Comparison of ENCODE assay signal across 1 cellular context in the genomic region with DNA sequence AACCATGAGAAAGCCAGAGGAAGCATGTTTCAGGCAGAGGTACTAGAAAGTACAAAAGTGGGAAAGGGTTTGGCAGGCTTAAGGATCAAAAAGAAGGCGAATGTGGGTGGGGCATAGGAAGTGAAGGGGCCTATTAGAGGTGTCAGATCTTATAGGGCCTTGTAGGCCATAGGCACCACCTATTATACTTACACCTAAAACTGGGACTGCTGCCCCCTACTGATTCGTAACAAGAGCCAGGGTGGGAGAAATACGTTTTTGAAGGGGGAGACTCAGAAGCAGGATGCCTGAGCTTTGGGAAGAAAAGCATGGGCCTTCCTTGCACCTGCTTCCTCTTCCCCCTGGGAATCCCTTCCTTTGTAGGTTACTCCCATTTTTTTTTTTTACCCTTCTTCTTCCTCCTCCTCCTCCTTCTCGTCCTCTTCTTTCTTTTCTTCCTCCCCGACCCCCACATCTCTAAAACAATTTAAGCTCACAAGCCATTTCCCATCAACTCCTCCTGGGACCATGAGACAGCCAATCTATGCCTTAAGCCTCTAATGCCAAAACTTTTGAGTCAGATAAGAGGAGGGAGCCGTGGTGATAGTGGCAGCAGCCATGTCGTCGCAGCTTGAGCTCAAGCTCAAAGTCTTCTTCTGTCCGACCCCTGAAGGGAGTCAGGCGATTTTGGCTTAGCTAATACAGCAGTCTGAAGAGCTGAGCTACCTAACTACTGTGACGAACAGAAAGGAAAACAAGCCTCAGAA.
TF ChIP-seq lines count a peak whose summit lies in the region.

No MANE protein-coding gene starts in this region.

TF ChIP-seq in GM23338, 12 proteins besides CTCF, POLR2A, EP300 and RAD21 (continued from another document):
- TF ChIP-seq, protein P1, sequence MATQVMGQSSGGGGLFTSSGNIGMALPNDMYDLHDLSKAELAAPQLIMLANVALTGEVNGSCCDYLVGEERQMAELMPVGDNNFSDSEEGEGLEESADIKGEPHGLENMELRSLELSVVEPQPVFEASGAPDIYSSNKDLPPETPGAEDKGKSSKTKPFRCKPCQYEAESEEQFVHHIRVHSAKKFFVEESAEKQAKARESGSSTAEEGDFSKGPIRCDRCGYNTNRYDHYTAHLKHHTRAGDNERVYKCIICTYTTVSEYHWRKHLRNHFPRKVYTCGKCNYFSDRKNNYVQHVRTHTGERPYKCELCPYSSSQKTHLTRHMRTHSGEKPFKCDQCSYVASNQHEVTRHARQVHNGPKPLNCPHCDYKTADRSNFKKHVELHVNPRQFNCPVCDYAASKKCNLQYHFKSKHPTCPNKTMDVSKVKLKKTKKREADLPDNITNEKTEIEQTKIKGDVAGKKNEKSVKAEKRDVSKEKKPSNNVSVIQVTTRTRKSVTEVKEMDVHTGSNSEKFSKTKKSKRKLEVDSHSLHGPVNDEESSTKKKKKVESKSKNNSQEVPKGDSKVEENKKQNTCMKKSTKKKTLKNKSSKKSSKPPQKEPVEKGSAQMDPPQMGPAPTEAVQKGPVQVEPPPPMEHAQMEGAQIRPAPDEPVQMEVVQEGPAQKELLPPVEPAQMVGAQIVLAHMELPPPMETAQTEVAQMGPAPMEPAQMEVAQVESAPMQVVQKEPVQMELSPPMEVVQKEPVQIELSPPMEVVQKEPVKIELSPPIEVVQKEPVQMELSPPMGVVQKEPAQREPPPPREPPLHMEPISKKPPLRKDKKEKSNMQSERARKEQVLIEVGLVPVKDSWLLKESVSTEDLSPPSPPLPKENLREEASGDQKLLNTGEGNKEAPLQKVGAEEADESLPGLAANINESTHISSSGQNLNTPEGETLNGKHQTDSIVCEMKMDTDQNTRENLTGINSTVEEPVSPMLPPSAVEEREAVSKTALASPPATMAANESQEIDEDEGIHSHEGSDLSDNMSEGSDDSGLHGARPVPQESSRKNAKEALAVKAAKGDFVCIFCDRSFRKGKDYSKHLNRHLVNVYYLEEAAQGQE (IDR thresholded peaks at IDR 0.05; ENCODE audit: unreplicated experiment): no peak
- TF ChIP-seq, protein P2, sequence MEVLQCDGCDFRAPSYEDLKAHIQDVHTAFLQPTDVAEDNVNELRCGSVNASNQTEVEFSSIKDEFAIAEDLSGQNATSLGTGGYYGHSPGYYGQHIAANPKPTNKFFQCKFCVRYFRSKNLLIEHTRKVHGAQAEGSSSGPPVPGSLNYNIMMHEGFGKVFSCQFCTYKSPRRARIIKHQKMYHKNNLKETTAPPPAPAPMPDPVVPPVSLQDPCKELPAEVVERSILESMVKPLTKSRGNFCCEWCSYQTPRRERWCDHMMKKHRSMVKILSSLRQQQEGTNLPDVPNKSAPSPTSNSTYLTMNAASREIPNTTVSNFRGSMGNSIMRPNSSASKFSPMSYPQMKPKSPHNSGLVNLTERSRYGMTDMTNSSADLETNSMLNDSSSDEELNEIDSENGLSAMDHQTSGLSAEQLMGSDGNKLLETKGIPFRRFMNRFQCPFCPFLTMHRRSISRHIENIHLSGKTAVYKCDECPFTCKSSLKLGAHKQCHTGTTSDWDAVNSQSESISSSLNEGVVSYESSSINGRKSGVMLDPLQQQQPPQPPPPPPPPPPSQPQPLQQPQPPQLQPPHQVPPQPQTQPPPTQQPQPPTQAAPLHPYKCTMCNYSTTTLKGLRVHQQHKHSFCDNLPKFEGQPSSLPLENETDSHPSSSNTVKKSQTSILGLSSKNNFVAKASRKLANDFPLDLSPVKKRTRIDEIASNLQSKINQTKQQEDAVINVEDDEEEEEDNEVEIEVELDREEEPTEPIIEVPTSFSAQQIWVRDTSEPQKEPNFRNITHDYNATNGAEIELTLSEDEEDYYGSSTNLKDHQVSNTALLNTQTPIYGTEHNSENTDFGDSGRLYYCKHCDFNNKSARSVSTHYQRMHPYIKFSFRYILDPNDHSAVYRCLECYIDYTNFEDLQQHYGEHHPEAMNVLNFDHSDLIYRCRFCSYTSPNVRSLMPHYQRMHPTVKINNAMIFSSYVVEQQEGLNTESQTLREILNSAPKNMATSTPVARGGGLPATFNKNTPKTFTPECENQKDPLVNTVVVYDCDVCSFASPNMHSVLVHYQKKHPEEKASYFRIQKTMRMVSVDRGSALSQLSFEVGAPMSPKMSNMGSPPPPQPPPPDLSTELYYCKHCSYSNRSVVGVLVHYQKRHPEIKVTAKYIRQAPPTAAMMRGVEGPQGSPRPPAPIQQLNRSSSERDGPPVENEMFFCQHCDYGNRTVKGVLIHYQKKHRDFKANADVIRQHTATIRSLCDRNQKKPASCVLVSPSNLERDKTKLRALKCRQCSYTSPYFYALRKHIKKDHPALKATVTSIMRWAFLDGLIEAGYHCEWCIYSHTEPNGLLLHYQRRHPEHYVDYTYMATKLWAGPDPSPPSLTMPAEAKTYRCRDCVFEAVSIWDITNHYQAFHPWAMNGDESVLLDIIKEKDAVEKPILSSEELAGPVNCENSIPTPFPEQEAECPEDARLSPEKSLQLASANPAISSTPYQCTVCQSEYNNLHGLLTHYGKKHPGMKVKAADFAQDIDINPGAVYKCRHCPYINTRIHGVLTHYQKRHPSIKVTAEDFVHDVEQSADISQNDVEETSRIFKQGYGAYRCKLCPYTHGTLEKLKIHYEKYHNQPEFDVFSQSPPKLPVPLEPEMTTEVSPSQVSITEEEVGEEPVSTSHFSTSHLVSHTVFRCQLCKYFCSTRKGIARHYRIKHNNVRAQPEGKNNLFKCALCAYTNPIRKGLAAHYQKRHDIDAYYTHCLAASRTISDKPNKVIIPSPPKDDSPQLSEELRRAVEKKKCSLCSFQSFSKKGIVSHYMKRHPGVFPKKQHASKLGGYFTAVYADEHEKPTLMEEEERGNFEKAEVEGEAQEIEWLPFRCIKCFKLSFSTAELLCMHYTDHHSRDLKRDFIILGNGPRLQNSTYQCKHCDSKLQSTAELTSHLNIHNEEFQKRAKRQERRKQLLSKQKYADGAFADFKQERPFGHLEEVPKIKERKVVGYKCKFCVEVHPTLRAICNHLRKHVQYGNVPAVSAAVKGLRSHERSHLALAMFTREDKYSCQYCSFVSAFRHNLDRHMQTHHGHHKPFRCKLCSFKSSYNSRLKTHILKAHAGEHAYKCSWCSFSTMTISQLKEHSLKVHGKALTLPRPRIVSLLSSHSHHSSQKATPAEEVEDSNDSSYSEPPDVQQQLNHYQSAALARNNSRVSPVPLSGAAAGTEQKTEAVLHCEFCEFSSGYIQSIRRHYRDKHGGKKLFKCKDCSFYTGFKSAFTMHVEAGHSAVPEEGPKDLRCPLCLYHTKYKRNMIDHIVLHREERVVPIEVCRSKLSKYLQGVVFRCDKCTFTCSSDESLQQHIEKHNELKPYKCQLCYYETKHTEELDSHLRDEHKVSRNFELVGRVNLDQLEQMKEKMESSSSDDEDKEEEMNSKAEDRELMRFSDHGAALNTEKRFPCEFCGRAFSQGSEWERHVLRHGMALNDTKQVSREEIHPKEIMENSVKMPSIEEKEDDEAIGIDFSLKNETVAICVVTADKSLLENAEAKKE (CRISPR knock-in tag; IDR thresholded peaks at IDR 0.05): no peak
- TF ChIP-seq EZH2phosphoT487 (IDR thresholded peaks at IDR 0.05; ENCODE audit: unreplicated experiment) (no peak), EZH2 (IDR thresholded peaks at IDR 0.05; ENCODE audit: low read depth, unreplicated experiment) (no peak)
